Comparison of ENCODE assay signal across 8 cellular contexts in the genomic region with DNA sequence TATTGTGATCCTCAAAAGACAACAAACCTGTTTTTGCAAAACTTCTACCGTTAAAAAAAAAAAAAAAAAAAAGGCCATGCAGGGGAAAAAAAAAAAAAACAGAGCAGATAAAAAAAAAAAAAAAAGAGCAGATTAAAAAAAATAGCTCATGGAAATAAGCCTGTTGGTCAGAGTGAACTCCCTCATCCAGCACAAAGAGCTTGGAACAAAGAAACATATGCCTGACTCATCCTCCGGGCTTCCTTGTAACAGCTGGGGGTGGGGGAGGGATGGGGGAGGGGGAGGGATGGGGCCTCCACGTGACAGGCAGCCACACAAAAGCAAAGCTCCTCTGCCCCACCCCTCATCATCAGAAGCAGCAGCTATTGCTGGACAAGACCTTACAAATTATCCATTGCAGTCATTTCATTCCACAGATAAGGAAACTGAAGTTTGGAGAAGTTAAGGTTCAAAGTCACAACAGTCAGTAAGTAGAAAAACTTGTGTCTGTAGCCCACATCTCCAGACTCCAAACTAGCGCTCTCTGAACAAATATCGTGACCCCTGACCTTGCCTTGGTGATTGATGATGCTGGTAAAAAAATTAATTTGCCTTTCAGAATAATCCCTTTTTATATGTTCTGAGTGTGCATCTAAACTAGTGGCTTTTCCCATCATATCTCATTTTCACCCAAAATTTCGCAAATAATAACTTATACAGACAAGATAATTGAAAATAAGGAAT. TPM values are rescaled to one million over a fixed set of nuclear protein-coding genes. Genes with fewer than 3 reads are reported as not detected.
A peak's percentile ranks its signal among the peaks of the same experiment; 100 is the strongest.
DNase-seq lines count a peak whose midpoint lies in the region; ATAC-seq and TF ChIP-seq lines count a peak whose summit lies in the region.

No MANE protein-coding gene starts in this region.

- H3K9me3 ChIP-seq in liver (ENCODE audit: control insufficient read depth in 4 of 4, low read length in 3 of 4) = peaks cover 0 to 5% (median 0%) of the 10 kb centered on the region in 4 donors

- no peak overlapping the region for H3K9ac ChIP-seq in liver (ENCODE audit: low read depth in 1 of 2, low read length in 2 of 2)

- no peaks in the 10 kb centered on the region for H3K36me3 Mint-ChIP-seq in activated naive CD8-positive, alpha-beta T cell treated with anti-CD3 and anti-CD28 coated beads for 36 hours

- H3K4me3 ChIP-seq in liver (ENCODE audit: low read depth in 1 of 3, low read length in 3 of 3) = no peak overlapping the region

- no peak overlapping the region for H3K4me3 Mint-ChIP-seq in activated naive CD8-positive, alpha-beta T cell treated with anti-CD3 and anti-CD28 coated beads for 36 hours

- peaks cover 6% of the 10 kb centered on the region for H3K4me1 Mint-ChIP-seq in activated naive CD8-positive, alpha-beta T cell treated with anti-CD3 and anti-CD28 coated beads for 36 hours

- no peak for TF ChIP-seq RAD21 in liver (IDR thresholded peaks at IDR 0.05)

- H3K27ac Mint-ChIP-seq in activated naive CD8-positive, alpha-beta T cell treated with anti-CD3 and anti-CD28 coated beads for 36 hours = no peak overlapping the region

- peaks cover 8 to 18% (median 11%) of the 10 kb centered on the region in 4 donors for H3K4me1 ChIP-seq in liver (ENCODE audit: control insufficient read depth in 4 of 4, insufficient read depth in 4 of 4, low read length in 3 of 4)

- peaks cover 0 to 11% (median 7%) of the 10 kb centered on the region in 4 donors for H3K36me3 ChIP-seq in liver (ENCODE audit: control insufficient read depth in 4 of 4, insufficient read depth in 3 of 4, low read depth in 1 of 4, low read length in 3 of 4)

- no peaks in the 10 kb centered on the region for H3K27me3 ChIP-seq in liver (ENCODE audit: control insufficient read depth in 4 of 4, insufficient read depth in 4 of 4, low read length in 3 of 4)

- ATAC-seq in HG03175 (IDR thresholded peaks at IDR 0.05; ENCODE audit: unreplicated experiment) (no peak), HG03520 (IDR thresholded peaks at IDR 0.05; ENCODE audit: unreplicated experiment) (no peak)

- no peaks in the 10 kb centered on the region for H3K9me3 Mint-ChIP-seq in activated naive CD8-positive, alpha-beta T cell treated with anti-CD3 and anti-CD28 coated beads for 36 hours

- WGBS in liver = 55% methylated on average over 6 of the region's 6 CpGs

- peak overlapping the region in 1 of 2 donors; percentile 9 for H3K27ac ChIP-seq in liver (ENCODE audit: low read depth in 1 of 2, low read length in 2 of 2)

- no peak for TF ChIP-seq CTCF in liver (IDR thresholded peaks at IDR 0.05; ENCODE audit: low read depth, low read length, missing input control)

- DNase-seq in GM04503 (ENCODE audit: low read depth) (peak; percentile 54), NCI-H748 treated with DMSO at 0.1 percent for 48 hours (lab: John Stamatoyannopoulos, UW) (peak; percentile 64), dermis blood vessel endothelial cell (peak; percentile 97), NCI-H1436 (lab: John Stamatoyannopoulos, UW) (no peak)
- DNase-seq in activated naive CD8-positive, alpha-beta T cell treated with anti-CD3 and anti-CD28 coated beads for 36 hours = no peak

- H3K27me3 Mint-ChIP-seq in activated naive CD8-positive, alpha-beta T cell treated with anti-CD3 and anti-CD28 coated beads for 36 hours = no peaks in the 10 kb centered on the region

TF ChIP-seq in liver, 16 proteins besides CTCF, POLR2A, EP300 and RAD21:
- TF ChIP-seq, protein P1, sequence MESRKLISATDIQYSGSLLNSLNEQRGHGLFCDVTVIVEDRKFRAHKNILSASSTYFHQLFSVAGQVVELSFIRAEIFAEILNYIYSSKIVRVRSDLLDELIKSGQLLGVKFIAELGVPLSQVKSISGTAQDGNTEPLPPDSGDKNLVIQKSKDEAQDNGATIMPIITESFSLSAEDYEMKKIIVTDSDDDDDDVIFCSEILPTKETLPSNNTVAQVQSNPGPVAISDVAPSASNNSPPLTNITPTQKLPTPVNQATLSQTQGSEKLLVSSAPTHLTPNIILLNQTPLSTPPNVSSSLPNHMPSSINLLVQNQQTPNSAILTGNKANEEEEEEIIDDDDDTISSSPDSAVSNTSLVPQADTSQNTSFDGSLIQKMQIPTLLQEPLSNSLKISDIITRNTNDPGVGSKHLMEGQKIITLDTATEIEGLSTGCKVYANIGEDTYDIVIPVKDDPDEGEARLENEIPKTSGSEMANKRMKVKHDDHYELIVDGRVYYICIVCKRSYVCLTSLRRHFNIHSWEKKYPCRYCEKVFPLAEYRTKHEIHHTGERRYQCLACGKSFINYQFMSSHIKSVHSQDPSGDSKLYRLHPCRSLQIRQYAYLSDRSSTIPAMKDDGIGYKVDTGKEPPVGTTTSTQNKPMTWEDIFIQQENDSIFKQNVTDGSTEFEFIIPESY (IDR thresholded peaks at IDR 0.05) = no peak
- TF ChIP-seq YY1 (IDR thresholded peaks at IDR 0.05) (no peak), SP1 (IDR thresholded peaks at IDR 0.05) (no peak), GABPA (IDR thresholded peaks at IDR 0.05 in 1 of 2, conservative IDR thresholded peaks at IDR 0.05 in 1 of 2) (no peak), REST (IDR thresholded peaks at IDR 0.05) (no peak), FOXA2 (IDR thresholded peaks at IDR 0.05) (no peak), NR2F2 (IDR thresholded peaks at IDR 0.05) (peak; percentile 75)
- TF ChIP-seq, protein P2, sequence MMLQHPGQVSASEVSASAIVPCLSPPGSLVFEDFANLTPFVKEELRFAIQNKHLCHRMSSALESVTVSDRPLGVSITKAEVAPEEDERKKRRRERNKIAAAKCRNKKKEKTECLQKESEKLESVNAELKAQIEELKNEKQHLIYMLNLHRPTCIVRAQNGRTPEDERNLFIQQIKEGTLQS (IDR thresholded peaks at IDR 0.05) = no peak

RNA-seq across cellular contexts. Expression of gene SLC35D2, which starts 38.9 kb away (rescaled TPM):
- 29.2 and 31.1 TPM in 2 replicates for total RNA-seq in dermis blood vessel endothelial cell
- 10 to 100 TPM; 27.9 to 44.6 TPM for total RNA-seq in liver
- 10 to 100 TPM; 19.2 to 27.2 TPM for polyA plus RNA-seq in liver
- total RNA-seq in activated naive CD8-positive, alpha-beta T cell treated with anti-CD3 and anti-CD28 coated beads for 36 hours = 1 to 10 TPM in 1 of 2 experiments, under 1 TPM in 1; 0.80 to 1.5 TPM

RNA-seq across cellular contexts. Expression of gene HSD17B3, which starts 42.6 kb away (rescaled TPM):
- total RNA-seq in dermis blood vessel endothelial cell (not detected in 2 replicates), liver (1 to 10 TPM in 1 of 2 donors, under 1 TPM in 1; 0.75 to 1.1 TPM)
- 1 to 10 TPM in 1 of 2 donors, under 1 TPM in 1; 0.83 to 1.6 TPM for polyA plus RNA-seq in liver
- total RNA-seq in activated naive CD8-positive, alpha-beta T cell treated with anti-CD3 and anti-CD28 coated beads for 36 hours = not detected

Comparison
In these comparisons a context has a peak if more than half of its experiments do, and no peak if none do; other contexts are left out.
1. DNase-seq: peak in GM04503 (single experiment), NCI-H748 treated with DMSO at 0.1 percent for 48 hours (single experiment) and dermis blood vessel endothelial cell (single experiment); none in activated naive CD8-positive, alpha-beta T cell treated with anti-CD3 and anti-CD28 coated beads for 36 hours (single experiment) and NCI-H1436 (single experiment).
2. RNA of gene SLC35D2, which starts 38.9 kb away (total RNA-seq): 27.9 to 44.6 TPM in liver and 29.2 to 31.1 TPM in dermis blood vessel endothelial cell; 0.80 to 1.5 TPM in activated naive CD8-positive, alpha-beta T cell treated with anti-CD3 and anti-CD28 coated beads for 36 hours; every median in the first group is over 10 times any median in the second.